Comparison of ENCODE assay signal across 11 cellular contexts in genomic region chr22:32622004-32622761, GRCh38.
DNase-seq lines count a peak whose midpoint lies in the region; ATAC-seq and TF ChIP-seq lines count a peak whose summit lies in the region.
"Had no signal": no experiment of that assay in that cellular context is flagged by ENCODE, and none has a peak within 500 bp of the region (broad histone marks: within the 10 kb centered on the region; RNA-seq: fewer than 3 reads in every experiment).

No MANE protein-coding gene starts in this region.

- H3K36me3 ChIP-seq in Peyer's patch = no peaks in the 10 kb centered on the region
- no peaks in the 10 kb centered on the region for H3K36me3 ChIP-seq in muscle layer of colon (ENCODE audit: insufficient read depth, low read length)
- no peaks in the 10 kb centered on the region for H3K36me3 ChIP-seq in upper lobe of right lung

- no peak for TF ChIP-seq POLR2A in Peyer's patch (IDR thresholded peaks at IDR 0.05)

- H3K27me3 ChIP-seq in Peyer's patch = no peaks in the 10 kb centered on the region
- no peaks in the 10 kb centered on the region for H3K27me3 ChIP-seq in muscle layer of colon (ENCODE audit: control insufficient read depth in 1 of 2, insufficient read depth in 2 of 2, low read length in 2 of 2)
- H3K27me3 ChIP-seq in upper lobe of right lung = no peaks in the 10 kb centered on the region

- no peak overlapping the region for H3K9ac ChIP-seq in muscle layer of colon (ENCODE audit: low read length)

- peaks cover 0 to 22% (median 0%) of the 10 kb centered on the region in 4 donors for H3K4me1 ChIP-seq in Peyer's patch
- H3K4me1 ChIP-seq in muscle layer of colon (ENCODE audit: insufficient read depth, low read length) = peaks cover 51% of the 10 kb centered on the region
- H3K4me1 ChIP-seq in upper lobe of right lung = peaks cover 65% of the 10 kb centered on the region

- no peaks in the 10 kb centered on the region for H3K9me3 ChIP-seq in Peyer's patch
- no peaks in the 10 kb centered on the region for H3K9me3 ChIP-seq in muscle layer of colon (ENCODE audit: low read length)
- no peaks in the 10 kb centered on the region for H3K9me3 ChIP-seq in upper lobe of right lung

- peak; percentile 54 for ATAC-seq in upper lobe of right lung
- no peak for ATAC-seq in GM21447 (IDR thresholded peaks at IDR 0.05; ENCODE audit: unreplicated experiment)

- intact Hi-C loops in upper lobe of right lung (cut with DNase I) = no loop called here

- peak overlapping the region; percentile 55 to 81 (median 70) for H3K27ac ChIP-seq in Peyer's patch
- H3K27ac ChIP-seq in muscle layer of colon (ENCODE audit: low read depth, low read length) = peak overlapping the region; percentile 66
- peak overlapping the region; percentile 91 for H3K27ac ChIP-seq in upper lobe of right lung

- in situ Hi-C loops in KBM-7 (cut with MboI; ENCODE audit: low pct_unique_long_range_greater_than_20kb, low sequenced_read_pairs) = no loop called here

- TF ChIP-seq CTCF in Peyer's patch (IDR thresholded peaks at IDR 0.05) = no peak
- no peak for TF ChIP-seq CTCF in fibroblast of the aortic adventitia (IDR thresholded peaks at IDR 0.05; ENCODE audit: insufficient read depth, low read length)
- TF ChIP-seq CTCF in upper lobe of right lung (IDR thresholded peaks at IDR 0.05) = no peak

- peak in 1 of 3 donors; percentile 59 for DNase-seq in Peyer's patch
- peak; percentile 86 for DNase-seq in fibroblast of the aortic adventitia (ENCODE audit: low read depth)
- DNase-seq in upper lobe of right lung = no peak
- no peak for DNase-seq in D341Med (ENCODE audit: low spot score)
- no peak for DNase-seq in KBM-7
- DNase-seq in activated naive CD4-positive, alpha-beta T cell treated with anti-CD3 and anti-CD28 coated beads, Interleukin-2, amount 50 U/mL, for 16 hours = no peak
- DNase-seq: activated CD4-positive, alpha-beta T cell treated with anti-CD3 and anti-CD28 coated beads, Interleukin-2, amount 50 U/mL, for 4 hours; hippocampal formation; NCI-H446 had no signal

- H3K4me3 ChIP-seq in Peyer's patch (no peak overlapping the region), fibroblast of the aortic adventitia (ENCODE audit: low read depth, low read length) (peak overlapping the region; percentile 13), muscle layer of colon (ENCODE audit: low read depth in 1 of 2, low read length in 2 of 2) (no peak overlapping the region), upper lobe of right lung (no peak overlapping the region)
